11 cellular contexts compared by ENCODE assay signal in the genomic region with DNA sequence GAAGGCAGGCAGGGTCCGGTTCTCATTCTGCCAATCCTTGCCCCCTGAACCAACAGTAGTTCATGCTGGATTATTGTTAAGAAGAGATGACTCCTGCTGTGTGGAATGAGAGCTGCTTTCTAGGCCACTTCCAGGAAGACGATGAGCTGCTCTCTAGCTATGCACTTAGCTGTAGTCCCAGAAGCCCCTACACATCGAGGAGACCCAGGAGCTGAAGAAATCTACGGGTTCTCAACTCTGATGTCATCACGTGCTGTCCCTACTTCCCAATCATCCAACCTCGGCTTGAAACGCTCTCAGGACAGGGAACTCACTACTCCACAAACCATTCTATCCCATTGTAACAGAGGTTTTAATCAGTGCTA. TPM values are rescaled to one million over a fixed set of nuclear protein-coding genes. Genes with fewer than 3 reads are reported as not detected.
A peak's percentile ranks its signal among the peaks of the same experiment; 100 is the strongest.
DNase-seq lines count a peak whose midpoint lies in the region; ATAC-seq, FAIRE-seq and TF ChIP-seq lines count a peak whose summit lies in the region.
"Had no signal": no experiment of that assay in that cellular context is flagged by ENCODE, and none has a peak within 500 bp of the region (broad histone marks: within the 10 kb centered on the region; RNA-seq: fewer than 3 reads in every experiment).

No MANE protein-coding gene starts in this region.

- no peak for DNase-seq in AG09319 (ENCODE audit: extremely low read depth, low read depth)
- DNase-seq in NCI-H226, result peak; percentile 36
- DNase-seq in fibroblast of pulmonary artery (ENCODE audit: low read depth), result peak; percentile 69
- DNase-seq in activated CD8-positive, alpha-beta memory T cell treated with anti-CD3 and anti-CD28 coated beads, Interleukin-2, amount 10 ng/mL, durations not matched to agents 7 days and 5 days, result no peak
- no peak for DNase-seq in GM19239 (ENCODE audit: insufficient read length, low spot score)
- no peak for DNase-seq in anterior cingulate cortex (lab: John Stamatoyannopoulos, UW)
- DNase-seq: CD4-positive, CD25-positive, alpha-beta regulatory T cell; psoas muscle had no signal

- H3K27me3 Mint-ChIP-seq in nephron (ENCODE audit: low read depth), result peaks cover 14% of the 10 kb centered on the region
- no peaks in the 10 kb centered on the region for H3K27me3 Mint-ChIP-seq in activated CD8-positive, alpha-beta memory T cell treated with anti-CD3 and anti-CD28 coated beads, Interleukin-2, amount 10 ng/mL, durations not matched to agents 7 days and 5 days

- no peak overlapping the region for H3K4me3 Mint-ChIP-seq in nephron
- no peak overlapping the region for H3K4me3 Mint-ChIP-seq in activated CD8-positive, alpha-beta memory T cell treated with anti-CD3 and anti-CD28 coated beads, Interleukin-2, amount 10 ng/mL, durations not matched to agents 7 days and 5 days
- H3K4me3 Mint-ChIP-seq: CD4-positive, CD25-positive, alpha-beta regulatory T cell had no signal

- CTCF ChIA-PET in activated CD8-positive, alpha-beta memory T cell treated with anti-CD3 and anti-CD28 coated beads, Interleukin-2, amount 10 ng/mL, durations not matched to agents 7 days and 5 days (lab: Charles Lee), result no interaction called here

- TF ChIP-seq CTCF in AG09319 (IDR thresholded peaks at IDR 0.05; ENCODE audit: low read depth, low read length), result peak; percentile 13
- TF ChIP-seq CTCF in fibroblast of pulmonary artery (IDR thresholded peaks at IDR 0.05; ENCODE audit: low read length, missing control alignments), result no peak
- TF ChIP-seq CTCF in nephron (IDR thresholded peaks at IDR 0.05; ENCODE audit: unreplicated experiment in 3 of 3), result no peak

- FAIRE-seq in GM19239 (lab: Jason Lieb, UNC), result no peak

- H3K4me3 ChIP-seq in fibroblast of pulmonary artery (replicated peaks; ENCODE audit: low read depth, low read length), result no peak overlapping the region
- H3K4me3 ChIP-seq: psoas muscle had no signal

- no peaks in the 10 kb centered on the region for H3K9me3 Mint-ChIP-seq in nephron
- H3K9me3 Mint-ChIP-seq in activated CD8-positive, alpha-beta memory T cell treated with anti-CD3 and anti-CD28 coated beads, Interleukin-2, amount 10 ng/mL, durations not matched to agents 7 days and 5 days (ENCODE audit: low read depth), result no peaks in the 10 kb centered on the region

- peaks cover 29% of the 10 kb centered on the region for H3K4me1 Mint-ChIP-seq in nephron
- H3K4me1 Mint-ChIP-seq in activated CD8-positive, alpha-beta memory T cell treated with anti-CD3 and anti-CD28 coated beads, Interleukin-2, amount 10 ng/mL, durations not matched to agents 7 days and 5 days, result no peaks in the 10 kb centered on the region
- H3K4me1 Mint-ChIP-seq: CD4-positive, CD25-positive, alpha-beta regulatory T cell had no signal

- ATAC-seq in activated CD8-positive, alpha-beta memory T cell treated with anti-CD3 and anti-CD28 coated beads, Interleukin-2, amount 10 ng/mL, durations not matched to agents 7 days and 5 days, result no peak
- ATAC-seq in GM21526 (IDR thresholded peaks at IDR 0.05; ENCODE audit: low FRiP score, unreplicated experiment), result no peak
- ATAC-seq: activated CD4-positive, CD25-positive, alpha-beta regulatory T cell treated with anti-CD3 and anti-CD28 coated beads, Interleukin-2, amount 50 U/mL, for 24 hours had no signal

- peak overlapping the region in 2 of 3 experiments; percentile 87 to 90 for H3K27ac Mint-ChIP-seq in nephron
- H3K27ac Mint-ChIP-seq in activated CD8-positive, alpha-beta memory T cell treated with anti-CD3 and anti-CD28 coated beads, Interleukin-2, amount 10 ng/mL, durations not matched to agents 7 days and 5 days, result no peak overlapping the region
- H3K27ac Mint-ChIP-seq: CD4-positive, CD25-positive, alpha-beta regulatory T cell had no signal

- no peaks in the 10 kb centered on the region for H3K36me3 Mint-ChIP-seq in nephron (ENCODE audit: low read depth)
- no peaks in the 10 kb centered on the region for H3K36me3 Mint-ChIP-seq in activated CD8-positive, alpha-beta memory T cell treated with anti-CD3 and anti-CD28 coated beads, Interleukin-2, amount 10 ng/mL, durations not matched to agents 7 days and 5 days
- H3K36me3 Mint-ChIP-seq: CD4-positive, CD25-positive, alpha-beta regulatory T cell had no signal

RNA-seq across cellular contexts. Expression of gene EMP2, which starts 29.0 kb away (rescaled TPM):
- not detected for total RNA-seq in activated CD8-positive, alpha-beta memory T cell treated with anti-CD3 and anti-CD28 coated beads, Interleukin-2, amount 10 ng/mL, durations not matched to agents 7 days and 5 days
- total RNA-seq: CD4-positive, CD25-positive, alpha-beta regulatory T cell had no signal

Comparison
In these comparisons a context has a peak if more than half of its experiments do, and no peak if none do; other contexts are left out.
1. DNase-seq: peak in NCI-H226 (single experiment) and fibroblast of pulmonary artery (single experiment); none in AG09319 (single experiment), activated CD8-positive, alpha-beta memory T cell treated with anti-CD3 and anti-CD28 coated beads, Interleukin-2, amount 10 ng/mL, durations not matched to agents 7 days and 5 days (single experiment), GM19239 (single experiment) and anterior cingulate cortex (0 of 58).